9 cellular contexts compared by ENCODE assay signal in the genomic region with DNA sequence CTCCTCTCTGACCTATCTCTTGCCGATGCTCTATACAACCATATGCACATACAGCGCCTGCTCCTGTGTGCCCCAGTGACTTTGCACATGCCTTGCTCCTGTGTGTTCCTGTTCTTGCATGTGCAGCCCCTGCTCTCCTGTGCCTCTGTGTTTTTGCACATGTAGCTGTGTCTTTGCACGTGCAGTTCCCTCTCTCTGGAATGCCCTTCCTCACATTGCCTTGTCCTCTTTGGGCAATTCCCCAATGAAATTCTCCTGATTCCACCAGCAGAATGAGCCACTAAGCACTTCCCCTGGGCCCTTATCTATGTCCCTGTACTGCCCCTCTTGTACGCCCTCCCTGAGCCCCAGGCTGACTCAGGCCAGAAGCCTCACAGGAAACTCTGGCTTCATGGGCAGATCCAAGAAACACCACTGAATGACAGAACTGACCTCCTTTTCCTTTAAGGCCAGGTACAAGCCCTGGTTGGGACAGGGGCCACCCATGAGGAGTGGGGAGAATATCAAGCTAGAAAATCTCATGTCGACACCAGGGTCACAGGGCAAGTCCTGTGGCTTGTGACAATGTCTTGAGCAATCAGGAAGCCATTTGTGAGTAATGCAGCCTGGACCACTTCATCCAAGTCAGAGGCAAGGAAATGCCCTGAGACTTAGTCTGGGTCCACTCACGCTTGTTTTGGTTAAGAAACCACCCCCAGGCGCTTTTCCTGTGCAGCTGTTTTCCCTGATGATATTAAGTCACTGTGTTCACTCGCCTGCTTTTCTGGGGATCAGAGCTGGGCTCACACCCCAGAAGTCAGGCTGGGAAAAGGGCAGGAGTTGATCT. TPM values are rescaled to one million over a fixed set of nuclear protein-coding genes. Genes with fewer than 3 reads are reported as not detected.
DNase-seq lines count a peak whose midpoint lies in the region; ATAC-seq and TF ChIP-seq lines count a peak whose summit lies in the region.
"Had no signal": no experiment of that assay in that cellular context is flagged by ENCODE, and none has a peak within 500 bp of the region (broad histone marks: within the 10 kb centered on the region; RNA-seq: fewer than 3 reads in every experiment).

No MANE protein-coding gene starts in this region.

- H3K79me1 ChIP-seq in mesendoderm (ENCODE audit: low read length) = no peaks in the 10 kb centered on the region

- intact Hi-C loops in psoas muscle (cut with DNase I) = no loop called here

- H3K27me3 ChIP-seq in SJCRH30 = no peaks in the 10 kb centered on the region
- peaks cover 0 to 21% (median 0%) of the 10 kb centered on the region in 3 donors for H3K27me3 ChIP-seq in psoas muscle (ENCODE audit: insufficient read depth in 3 of 3, low read length in 2 of 3)
- no peaks in the 10 kb centered on the region for H3K27me3 ChIP-seq in mesendoderm (ENCODE audit: insufficient read depth, low read length, poor library complexity)
- H3K27me3 ChIP-seq: thyroid gland had no signal

- H3K79me2 ChIP-seq in mesendoderm (ENCODE audit: control insufficient read depth, insufficient read depth, low read length) = no peaks in the 10 kb centered on the region

- H3K36me3 ChIP-seq in SJCRH30 (no peaks in the 10 kb centered on the region), psoas muscle (ENCODE audit: insufficient read depth in 1 of 2, low read depth in 1 of 2) (no peaks in the 10 kb centered on the region), mesendoderm (ENCODE audit: control insufficient read depth, insufficient read depth, low read length) (no peaks in the 10 kb centered on the region)
- H3K36me3 ChIP-seq: thyroid gland had no signal

- no peak overlapping the region for H3K18ac ChIP-seq in mesendoderm (ENCODE audit: low read length)

- DNase-seq in ELR (ENCODE audit: low read depth) (peak; percentile 99), SJCRH30 (peak; percentile 29 to 55), fibroblast of pulmonary artery (ENCODE audit: low read depth) (peak; percentile 97), psoas muscle (peak; percentile 48 to 66), mesendoderm (no peak)

- no peak overlapping the region for H4K8ac ChIP-seq in mesendoderm (ENCODE audit: low read depth, low read length)

- no peaks in the 10 kb centered on the region for H3K9me3 ChIP-seq in SJCRH30 (replicated peaks)
- H3K9me3 ChIP-seq in psoas muscle = no peaks in the 10 kb centered on the region
- H3K9me3 ChIP-seq: thyroid gland had no signal

- H3K4me3 ChIP-seq in SJCRH30 = no peak overlapping the region
- H3K4me3 ChIP-seq in fibroblast of pulmonary artery (replicated peaks; ENCODE audit: low read depth, low read length) = no peak overlapping the region
- H3K4me3 ChIP-seq in psoas muscle = no peak overlapping the region
- H3K4me3 ChIP-seq in mesendoderm (ENCODE audit: low read length) = no peak overlapping the region
- H3K4me3 ChIP-seq: thyroid gland had no signal

- H4K5ac ChIP-seq in mesendoderm (ENCODE audit: low read length) = no peak overlapping the region

- H3K4ac ChIP-seq in mesendoderm (ENCODE audit: low read depth, low read length) = no peak overlapping the region

- TF ChIP-seq CTCF in fibroblast of pulmonary artery (IDR thresholded peaks at IDR 0.05; ENCODE audit: low read length, missing control alignments) (no peak), psoas muscle (IDR thresholded peaks at IDR 0.05) (no peak)

- no peak overlapping the region for H2AK5ac ChIP-seq in mesendoderm (ENCODE audit: low read length)

- H3K4me1 ChIP-seq in SJCRH30 (peaks cover 6% of the 10 kb centered on the region; the same call in 1 of the 2 replicates), psoas muscle (no peaks in the 10 kb centered on the region), mesendoderm (ENCODE audit: control insufficient read depth, low read depth, low read length) (no peaks in the 10 kb centered on the region)

- WGBS in psoas muscle, 3 donors = 64 to 70% (median 68%) methylated on average over 8 of the region's 8 CpGs
- no CpG with 5 or more reads among the region's 8 CpGs for WGBS in mesendoderm (ENCODE audit: extremely low coverage, insufficient coverage, low lambda C conversion rate)

- H3K9ac ChIP-seq in mesendoderm (ENCODE audit: low read length) = no peak overlapping the region

- no peak overlapping the region for H3K56ac ChIP-seq in mesendoderm (ENCODE audit: low read length)

- no peak overlapping the region for H2BK5ac ChIP-seq in mesendoderm (ENCODE audit: low read length)

- no peak overlapping the region for H2BK120ac ChIP-seq in mesendoderm (ENCODE audit: low read depth, low read length)

- H3K4me2 ChIP-seq in mesendoderm (ENCODE audit: low read length) = no peak overlapping the region

- ATAC-seq in psoas muscle = peak; percentile 36 to 70 (median 60)
- no peak for ATAC-seq in GM18868 (IDR thresholded peaks at IDR 0.05; ENCODE audit: unreplicated experiment)
- ATAC-seq in GM18502 (IDR thresholded peaks at IDR 0.05; ENCODE audit: poor library complexity, unreplicated experiment) = no peak
- ATAC-seq in GM21360 (IDR thresholded peaks at IDR 0.05; ENCODE audit: unreplicated experiment) = no peak

- no peak overlapping the region for H3K27ac ChIP-seq in SJCRH30
- peak overlapping the region; percentile 3 for H3K27ac ChIP-seq in psoas muscle
- no peak overlapping the region for H3K27ac ChIP-seq in mesendoderm (ENCODE audit: low read depth, low read length)
- H3K27ac ChIP-seq: thyroid gland had no signal

- H3K23ac ChIP-seq in mesendoderm (ENCODE audit: low read length) = no peak overlapping the region

- no peak overlapping the region for H2BK15ac ChIP-seq in mesendoderm (replicated peaks; ENCODE audit: low read depth)

RNA-seq across cellular contexts. Expression of a gene that starts 1.9 kb away (rescaled TPM):
- total RNA-seq in SJCRH30 (2014; rRNA removed; shearing (Covaris generic)) = not detected in 2 replicates
- total RNA-seq in psoas muscle = 1 to 10 TPM; 1.3 to 2.9 (median 1.7) TPM
- polyA plus RNA-seq in psoas muscle = 1 to 10 TPM in 1 of 3 donors, under 1 TPM in 2; 0.46 to 2.4 (median 0.67) TPM
- polyA plus RNA-seq in mesendoderm (2013, experiment 1 of 2) = 3.6 TPM
- 3.5 TPM for polyA plus RNA-seq in mesendoderm (2013, experiment 2 of 2)

Comparison
In these comparisons a context has a peak if more than half of its experiments do, and no peak if none do; other contexts are left out.
1. ATAC-seq: peak in psoas muscle (4 of 4); none in GM18868 (single experiment), GM18502 (single experiment) and GM21360 (single experiment).